In genomic region chr1:228734881-228735801, GRCh38 we compare ENCODE assay signal across 8 cellular contexts. TPM values are rescaled to one million over a fixed set of nuclear protein-coding genes. Genes with fewer than 3 reads are reported as not detected.
A peak's percentile ranks its signal among the peaks of the same experiment; 100 is the strongest.
DNase-seq lines count a peak whose midpoint lies in the region; ATAC-seq and TF ChIP-seq lines count a peak whose summit lies in the region.

TSS of gene RHOU (plus strand) at chr1:228735479. CDS start at chr1:228735743, 264 bp downstream.

- peak; percentile 83 for TF ChIP-seq POLR2A in transverse colon (IDR thresholded peaks at IDR 0.05)

- no peak for TF ChIP-seq EP300 in transverse colon (IDR thresholded peaks at IDR 0.05; ENCODE audit: low read depth)

- intact Hi-C loops in left cardiac atrium (cut with DNase I) = loop anchor here (2.0 to 5.0 kb wide), 3 partner anchors 422 to 492 kb away; no protein-coding TSS in a partner anchor
- intact Hi-C loops in transverse colon (cut with DNase I; ENCODE audit: low total_unique reads) = loop anchor here (1.0 kb wide), 2 partner anchors 335 to 382 kb away; no protein-coding TSS in a partner anchor

- WGBS in adipose tissue, 3 donors = 0 to 1% (median 1%) methylated on average over 69 to 107 of the region's 107 CpGs
- 5 to 7% methylated on average over 3 to 23 of the region's 107 CpGs for WGBS in transverse colon (ENCODE audit: low coverage in 1 of 2), 2 donors

- peak; percentile 42 to 84 (median 71) for TF ChIP-seq CTCF in transverse colon (IDR thresholded peaks at IDR 0.05)

- H3K27ac ChIP-seq in adipose tissue (ENCODE audit: low read depth, low read length) (peak within 1 kb of the TSS; percentile 65), transverse colon (peak within 1 kb of the TSS; percentile 92 to 97 (median 96))

- peak; percentile 92 to 94 for ATAC-seq in left cardiac atrium

- in situ Hi-C loops in KBM-7 (cut with MboI; ENCODE audit: low pct_unique_long_range_greater_than_20kb, low sequenced_read_pairs) (no loop called here), transverse colon (cut with MboI; ENCODE audit: low pct_ligation_motif_present in 1 of 4, low pct_unique_long_range_greater_than_20kb in 1 of 4, low sequenced_read_pairs in 3 of 4) (loop anchor here in 2 of 4 donors (5.0 to 10.0 kb wide), 2 partner anchors 490 to 497 kb away; no protein-coding TSS in a partner anchor)

- H3K4me1 ChIP-seq in transverse colon = peaks cover 5 to 40% (median 21%) of the 10 kb centered on the region in 4 donors

- DNase-seq in NCI-H1436 (lab: John Stamatoyannopoulos, UW) (peak; percentile 48), NCI-H1436 treated with DMSO at 0.1 percent for 48 hours (lab: John Stamatoyannopoulos, UW) (no peak), KBM-7 (peak; percentile 63), SKM-1 treated with dmso at 0.1 percent for 144 hours (lab: John Stamatoyannopoulos, UW; ENCODE audit: unreplicated experiment) (peak; percentile 82), left cardiac atrium (peak; percentile 85), pons (ENCODE audit: low spot score) (peak; percentile 69), transverse colon (peak; percentile 80)

- H3K4me3 ChIP-seq in transverse colon = peak within 1 kb of the TSS; percentile 92 to 98 (median 95)

- no peaks in the 10 kb centered on the region for H3K27me3 ChIP-seq in transverse colon

- H3K36me3 ChIP-seq in transverse colon = no peaks in the 10 kb centered on the region

- H3K9me3 ChIP-seq in transverse colon = no peaks in the 10 kb centered on the region

RNA-seq across cellular contexts. Expression of gene RHOU, which starts in this region (rescaled TPM):
- polyA plus RNA-seq in adipose tissue = 10 to 100 TPM; 11.7 to 68.2 (median 19.7) TPM
- total RNA-seq in left cardiac atrium = 10 to 100 TPM; 12.9 to 16.5 TPM
- 10 to 100 TPM; 32.0 to 62.5 (median 38.4) TPM for total RNA-seq in transverse colon
